Comparison of ENCODE assay signal across 9 cellular contexts in the genomic region with DNA sequence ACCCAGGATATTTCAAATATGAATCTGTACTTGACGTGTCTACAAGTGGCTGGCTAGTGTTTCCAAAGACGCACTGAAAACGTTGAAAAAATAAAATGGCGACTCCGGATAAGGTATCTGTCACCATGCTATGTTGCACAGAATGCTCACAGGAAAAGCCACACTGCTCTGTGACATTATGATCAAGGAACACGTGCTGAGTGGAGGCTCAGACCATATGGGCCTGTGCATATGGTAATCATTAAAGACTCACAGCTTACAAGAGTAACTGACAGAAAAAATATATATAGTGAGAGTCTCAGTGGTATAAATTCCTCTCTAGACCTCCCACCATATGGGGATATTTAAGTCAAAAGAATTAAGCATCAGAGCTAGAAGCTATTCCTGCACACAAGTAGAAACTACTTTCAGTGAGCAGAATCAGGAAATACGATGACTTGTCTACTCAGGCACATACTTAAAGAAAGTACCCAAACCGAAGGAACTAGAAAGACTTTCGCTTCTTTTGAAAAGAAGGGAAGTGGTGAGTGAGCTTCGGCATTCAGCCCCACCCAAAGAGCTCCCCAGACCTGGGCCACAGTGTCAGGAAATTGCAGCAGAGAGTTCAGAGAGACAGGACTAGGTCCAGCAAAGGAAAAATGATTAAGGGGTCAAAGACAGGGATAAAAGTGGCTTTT.
DNase-seq lines count a peak whose midpoint lies in the region; ATAC-seq and TF ChIP-seq lines count a peak whose summit lies in the region.
"Had no signal": no experiment of that assay in that cellular context is flagged by ENCODE, and none has a peak within 500 bp of the region (broad histone marks: within the 10 kb centered on the region; RNA-seq: fewer than 3 reads in every experiment).

No MANE protein-coding gene starts in this region.

- peaks cover 10% of the 10 kb centered on the region for H3K27me3 ChIP-seq in osteoblast (ENCODE audit: insufficient read depth, low read length)

- no peak overlapping the region for H2AFZ ChIP-seq in osteoblast (ENCODE audit: low read length)

- no peaks in the 10 kb centered on the region for H3K4me1 ChIP-seq in osteoblast (ENCODE audit: insufficient read depth, low read length)
- H3K4me1 ChIP-seq: A549 had no signal

- H3K4me3 ChIP-seq in fibroblast of mammary gland (ENCODE audit: control insufficient read depth, low read depth, low read length), result no peak overlapping the region
- H3K4me3 ChIP-seq in osteoblast (ENCODE audit: insufficient read depth, low read length), result no peak overlapping the region
- H3K4me3 ChIP-seq: A549 had no signal

- H3K36me3 ChIP-seq in osteoblast (ENCODE audit: insufficient read depth, low read length), result no peaks in the 10 kb centered on the region

- H3K4me2 ChIP-seq in osteoblast (ENCODE audit: insufficient read depth, low read length), result no peak overlapping the region
- H3K4me2 ChIP-seq: A549 had no signal

- no peak overlapping the region for H3K27ac ChIP-seq in osteoblast (ENCODE audit: low read depth, low read length)
- H3K27ac ChIP-seq: A549 had no signal

- no peaks in the 10 kb centered on the region for H4K20me1 ChIP-seq in osteoblast (ENCODE audit: insufficient read depth, low read length)

- TF ChIP-seq CTCF in fibroblast of mammary gland (conservative IDR thresholded peaks at IDR 0.05; ENCODE audit: control insufficient read depth, insufficient read depth, low read depth, low read length) (no peak), osteoblast (IDR thresholded peaks at IDR 0.05; ENCODE audit: extremely low read depth, low read depth, low read length) (no peak)

- peak; percentile 90 for ATAC-seq in HG03175 (IDR thresholded peaks at IDR 0.05; ENCODE audit: unreplicated experiment)
- ATAC-seq: A549 had no signal

- H3K9me3 ChIP-seq in osteoblast (ENCODE audit: low read depth, low read length), result no peaks in the 10 kb centered on the region
- H3K9me3 ChIP-seq: A549 had no signal

- DNase-seq in SIG-M5 treated with dmso at 0.1 percent for 504 hours (lab: John Stamatoyannopoulos, UW; ENCODE audit: unreplicated experiment) (peak; percentile 86), SIG-M5 (lab: John Stamatoyannopoulos, UW) (no peak), fibroblast of mammary gland (ENCODE audit: low read depth) (peak; percentile 3), osteoblast (ENCODE audit: insufficient read length, low spot score, missing footprints) (no peak), inferior parietal cortex (ENCODE audit: extremely low spot score) (no peak)
- DNase-seq in activated CD4-positive, alpha-beta T cell treated with anti-CD3 and anti-CD28 coated beads for 1 hour, result peak; percentile 32
- DNase-seq in stimulated activated CD8-positive, alpha-beta memory T cell treated with anti-CD3 and anti-CD28 coated beads, Interleukin-15, amount 100 ng/mL, for 4 hours (ENCODE audit: low read depth in 2 of 2), result peak; percentile 15 to 23

- H3K79me2 ChIP-seq in osteoblast (ENCODE audit: insufficient read depth, low read length), result no peaks in the 10 kb centered on the region

Comparison
In these comparisons a context has a peak if more than half of its experiments do, and no peak if none do; other contexts are left out.
1. DNase-seq: peak in SIG-M5 treated with dmso at 0.1 percent for 504 hours (single experiment), activated CD4-positive, alpha-beta T cell treated with anti-CD3 and anti-CD28 coated beads for 1 hour (single experiment), fibroblast of mammary gland (single experiment) and stimulated activated CD8-positive, alpha-beta memory T cell treated with anti-CD3 and anti-CD28 coated beads, Interleukin-15, amount 100 ng/mL, for 4 hours (2 of 2); none in SIG-M5 (single experiment), osteoblast (single experiment) and inferior parietal cortex (single experiment).